Comparison of ENCODE assay signal across 10 cellular contexts in genomic region chr1:186183970-186184628, GRCh38.
DNase-seq lines count a peak whose midpoint lies in the region; ATAC-seq, FAIRE-seq and TF ChIP-seq lines count a peak whose summit lies in the region.
"Had no signal": no experiment of that assay in that cellular context is flagged by ENCODE, and none has a peak within 500 bp of the region (broad histone marks: within the 10 kb centered on the region; RNA-seq: fewer than 3 reads in every experiment).

No MANE protein-coding gene starts in this region.

- H3K79me2 ChIP-seq in OCI-LY1 (ENCODE audit: insufficient read depth, low read length): no peaks in the 10 kb centered on the region
- no peaks in the 10 kb centered on the region for H3K79me2 ChIP-seq in osteoblast (ENCODE audit: insufficient read depth, low read length)

- no peaks in the 10 kb centered on the region for H4K20me1 ChIP-seq in OCI-LY1 (ENCODE audit: insufficient read depth, low read length)
- no peaks in the 10 kb centered on the region for H4K20me1 ChIP-seq in osteoblast (ENCODE audit: insufficient read depth, low read length)

- no peaks in the 10 kb centered on the region for H3K36me3 ChIP-seq in OCI-LY1 (ENCODE audit: insufficient read depth, low read length)
- H3K36me3 ChIP-seq in osteoblast (ENCODE audit: insufficient read depth, low read length): no peaks in the 10 kb centered on the region
- H3K36me3 ChIP-seq: sigmoid colon had no signal

- H3K4me3 ChIP-seq in OCI-LY1 (ENCODE audit: low read depth, low read length, poor library complexity, severe bottlenecking) (peak overlapping the region; percentile 21), osteoblast (ENCODE audit: insufficient read depth, low read length) (peak overlapping the region; percentile 43)
- H3K4me3 ChIP-seq: sigmoid colon had no signal

- POLR2A ChIA-PET in CD4-positive, alpha-beta T cell (lab: Charles Lee): no interaction called here

- H3K9me3 ChIP-seq in OCI-LY1 (ENCODE audit: low read length) (no peaks in the 10 kb centered on the region), osteoblast (ENCODE audit: low read depth, low read length) (no peaks in the 10 kb centered on the region)
- no peaks in the 10 kb centered on the region for H3K9me3 ChIP-seq in CD4-positive, alpha-beta T cell (ENCODE audit: control insufficient read depth, low read length)
- H3K9me3 ChIP-seq: sigmoid colon had no signal

- TF ChIP-seq CTCF in OCI-LY1 (IDR thresholded peaks at IDR 0.05; ENCODE audit: low read length) (no peak), osteoblast (IDR thresholded peaks at IDR 0.05; ENCODE audit: extremely low read depth, low read depth, low read length) (no peak)
- TF ChIP-seq CTCF in CD4-positive, alpha-beta T cell (IDR thresholded peaks at IDR 0.05): no peak

- ATAC-seq in GM18870 (IDR thresholded peaks at IDR 0.05; ENCODE audit: unreplicated experiment) (peak; percentile 65), HG02642 (IDR thresholded peaks at IDR 0.05; ENCODE audit: poor library complexity, unreplicated experiment) (peak; percentile 57)
- no peak for ATAC-seq in CD4-positive, alpha-beta T cell (ENCODE audit: poor library complexity)

- DNase-seq in osteoblast (ENCODE audit: insufficient read length, low spot score, missing footprints) (no peak), GM12891 (ENCODE audit: insufficient read length, low spot score) (no peak), H54 (ENCODE audit: insufficient read length, low spot score) (no peak)
- no peak for DNase-seq in CD4-positive, alpha-beta T cell
- DNase-seq in activated naive CD4-positive, alpha-beta T cell treated with Interleukin-2 at 50 U/mL for 16 hours: no peak
- DNase-seq: sigmoid colon had no signal

- H3K9me2 ChIP-seq in OCI-LY1 (ENCODE audit: low read depth, low read length): no peaks in the 10 kb centered on the region

- no peak overlapping the region for H3K4me3 Mint-ChIP-seq in CD4-positive, alpha-beta T cell

- TF ChIP-seq POLR2A in GM12891 (IDR thresholded peaks at IDR 0.05; ENCODE audit: low read depth, low read length): no peak
- TF ChIP-seq POLR2A in H54 (IDR thresholded peaks at IDR 0.05; ENCODE audit: low read depth, low read length): no peak

- no peak overlapping the region for H3K27ac Mint-ChIP-seq in CD4-positive, alpha-beta T cell

- no peaks in the 10 kb centered on the region for H3K36me3 Mint-ChIP-seq in CD4-positive, alpha-beta T cell (ENCODE audit: low read depth)

- peak overlapping the region; percentile 35 for H3K9ac ChIP-seq in OCI-LY1 (ENCODE audit: low read length)

- H3K27ac ChIP-seq in OCI-LY1 (ENCODE audit: low read depth, low read length, poor library complexity, severe bottlenecking) (peak overlapping the region; percentile 87), osteoblast (ENCODE audit: low read depth, low read length) (peak overlapping the region; percentile 81)
- H3K27ac ChIP-seq in CD4-positive, alpha-beta T cell (ENCODE audit: low read depth, low read length): no peak overlapping the region
- H3K27ac ChIP-seq: sigmoid colon had no signal

- CTCF ChIA-PET in CD4-positive, alpha-beta T cell (lab: Charles Lee): interaction anchor here (0.6 kb wide), 1 partner anchor 323 kb away, joined by 3 read pairs; no protein-coding TSS in a partner anchor

- H3K27me3 Mint-ChIP-seq in CD4-positive, alpha-beta T cell: peaks cover 34% of the 10 kb centered on the region

- peaks cover 5% of the 10 kb centered on the region for H3K4me1 Mint-ChIP-seq in CD4-positive, alpha-beta T cell (ENCODE audit: low read depth)

- FAIRE-seq in GM12891 (lab: Jason Lieb, UNC): no peak
- FAIRE-seq in H54 (lab: Jason Lieb, UNC): no peak
- FAIRE-seq: endothelial cell of umbilical vein had no signal

- no peaks in the 10 kb centered on the region for H3F3A ChIP-seq in OCI-LY1 (ENCODE audit: insufficient read depth, low read length)

- intact Hi-C loops in CD4-positive, alpha-beta T cell (cut with DNase I, micrococcal nuclease): no loop called here

- H3K9me3 Mint-ChIP-seq in CD4-positive, alpha-beta T cell: no peaks in the 10 kb centered on the region

- H3K4me1 ChIP-seq in OCI-LY1 (ENCODE audit: insufficient read depth, low read length, severe bottlenecking) (peaks cover 43% of the 10 kb centered on the region), osteoblast (ENCODE audit: insufficient read depth, low read length) (peaks cover 63% of the 10 kb centered on the region)
- H3K4me1 ChIP-seq: sigmoid colon had no signal

- H3K4me2 ChIP-seq in OCI-LY1 (ENCODE audit: low read length): peak overlapping the region; percentile 67
- peak overlapping the region; percentile 70 for H3K4me2 ChIP-seq in osteoblast (ENCODE audit: insufficient read depth, low read length)

- 0 out of 2 replicates have a peak overlapping the region, but pooled peaks have one; percentile 7 for H2AFZ ChIP-seq in OCI-LY1 (ENCODE audit: low read length)
- H2AFZ ChIP-seq in osteoblast (ENCODE audit: low read length): peak overlapping the region; percentile 11

- H3K27me3 ChIP-seq in OCI-LY1 (ENCODE audit: insufficient read depth, low read length) (no peaks in the 10 kb centered on the region), osteoblast (ENCODE audit: insufficient read depth, low read length) (no peaks in the 10 kb centered on the region)
- no peaks in the 10 kb centered on the region for H3K27me3 ChIP-seq in CD4-positive, alpha-beta T cell (ENCODE audit: control insufficient read depth, insufficient read depth, low read length)
- H3K27me3 ChIP-seq: sigmoid colon had no signal

TF ChIP-seq in GM12891, 5 proteins besides CTCF, POLR2A, EP300 and RAD21:
- TF ChIP-seq TAF1 (IDR thresholded peaks at IDR 0.05; ENCODE audit: low read depth, low read length) (no peak), POU2F2 (IDR thresholded peaks at IDR 0.05; ENCODE audit: low read depth, low read length) (no peak), POLR2AphosphoS5 (IDR thresholded peaks at IDR 0.05; ENCODE audit: low read depth, low read length) (no peak), PAX5 (IDR thresholded peaks at IDR 0.05; ENCODE audit: insufficient read depth, low read length, severe bottlenecking) (no peak), SPI1 (IDR thresholded peaks at IDR 0.05; ENCODE audit: low read depth, low read length) (no peak)
